In the genomic region with DNA sequence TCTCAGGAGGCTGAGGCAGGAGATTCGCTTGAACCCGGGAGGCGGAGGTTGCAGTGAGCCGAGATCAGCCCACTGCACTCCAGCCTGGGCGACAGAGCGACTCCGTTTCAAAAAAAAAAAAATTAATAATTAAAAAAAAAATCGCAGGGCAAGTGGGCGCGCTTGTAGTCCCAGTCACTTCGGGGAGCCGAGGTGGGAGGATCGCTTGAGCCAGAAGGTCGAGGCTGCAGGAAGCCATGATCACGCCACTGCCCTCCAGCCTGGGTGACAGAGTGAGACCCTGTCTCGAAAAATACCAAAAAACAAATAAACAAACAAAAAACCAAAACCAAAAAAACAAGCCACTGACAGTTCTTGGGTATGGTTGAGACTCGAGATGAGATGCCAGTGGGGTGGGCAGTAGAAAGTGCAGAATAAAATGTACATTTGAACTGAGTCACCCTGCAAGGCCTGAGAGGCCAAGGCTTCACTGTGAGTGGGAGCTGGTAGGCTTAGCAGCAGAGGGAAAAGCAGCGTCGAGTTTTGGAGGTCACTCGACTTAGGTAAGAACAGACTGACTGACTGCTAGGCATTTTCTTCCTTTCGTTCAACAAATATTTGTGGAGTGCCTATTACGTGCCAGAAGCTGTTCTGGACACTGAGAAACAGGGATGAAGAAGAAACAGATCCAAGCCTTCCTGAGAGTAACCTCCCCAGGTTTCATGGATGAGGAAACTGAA, we compare ENCODE assay signal across 8 cellular contexts. TPM values are rescaled to one million over a fixed set of nuclear protein-coding genes. Genes with fewer than 3 reads are reported as not detected.
A peak's percentile ranks its signal among the peaks of the same experiment; 100 is the strongest.
DNase-seq lines count a peak whose midpoint lies in the region; ATAC-seq, FAIRE-seq and TF ChIP-seq lines count a peak whose summit lies in the region.

No MANE protein-coding gene starts in this region.

- intact Hi-C loops in activated CD4-positive, alpha-beta T cell treated with anti-CD3 and anti-CD28 coated beads, Interleukin-2, amount 10 ng/mL, durations not matched to agents 24 days and 14 days (cut with micrococcal nuclease) = loop anchor here (1.0 to 10.0 kb wide), 5 partner anchors 9 to 1119 kb away; partner anchors contain the start of genes E2F8, GTF2H1, HPS5 and NUCB2
- intact Hi-C loops in endothelial cell of umbilical vein (cut with micrococcal nuclease) = loop anchor here (1.0 to 10.0 kb wide), 5 partner anchors 9 to 1321 kb away; partner anchors contain the start of genes NAV2 and NCR3LG1
- intact Hi-C loops in pancreas (cut with DNase I) = no loop called here

- H3K9me3 ChIP-seq in SJCRH30 (replicated peaks) (no peaks in the 10 kb centered on the region), endothelial cell of umbilical vein (replicated peaks; ENCODE audit: control insufficient read depth, insufficient read depth, low read length) (no peaks in the 10 kb centered on the region), pancreas (no peaks in the 10 kb centered on the region)

- TF ChIP-seq CTCF in endothelial cell of umbilical vein (IDR thresholded peaks at IDR 0.05; ENCODE audit: extremely low read depth in 1 of 2, insufficient read depth in 1 of 2, low read depth in 1 of 2, low read length in 2 of 2) (no peak), pancreas (IDR thresholded peaks at IDR 0.05) (no peak)

- peak overlapping the region; percentile 59 for H3K9ac ChIP-seq in endothelial cell of umbilical vein (replicated peaks; ENCODE audit: extremely low read depth, insufficient read depth, low read length)

- H3K4me3 ChIP-seq in SJCRH30 = peak overlapping the region; percentile 89
- H3K4me3 ChIP-seq in endothelial cell of umbilical vein (replicated peaks in 1 of 3; ENCODE audit: insufficient read depth in 1 of 3, low read depth in 1 of 3, low read length in 3 of 3) = peak overlapping the region in 2 of 3 experiments; percentile 20 to 65
- peak overlapping the region; percentile 45 to 82 (median 70) for H3K4me3 ChIP-seq in pancreas

- DNase-seq in activated CD4-positive, alpha-beta T cell treated with anti-CD3 and anti-CD28 coated beads, Interleukin-2, amount 10 ng/mL, durations not matched to agents 24 days and 14 days = no peak
- no peak for DNase-seq in activated CD4-positive, alpha-beta T cell treated with anti-CD3 and anti-CD28 coated beads, Interleukin-2, amount 50 U/mL, for 1 hour
- DNase-seq in SJCRH30 = no peak
- DNase-seq in endothelial cell of umbilical vein (ENCODE audit: low read depth, low spot score) = no peak
- peak in 2 of 6 donors; percentile 31 to 37 for DNase-seq in pancreas
- DNase-seq in activated gamma-delta T cell treated with Interleukin-2 at 50 U/mL for 16 hours = no peak
- no peak for DNase-seq in DMS53 treated with DMSO at 0.1 percent for 48 hours (lab: John Stamatoyannopoulos, UW; ENCODE audit: unreplicated experiment)

- H3K4me3 Mint-ChIP-seq in activated CD4-positive, alpha-beta T cell treated with anti-CD3 and anti-CD28 coated beads, Interleukin-2, amount 10 ng/mL, durations not matched to agents 24 days and 14 days = peak overlapping the region; percentile 97

- peak overlapping the region; percentile 98 for H3K27ac Mint-ChIP-seq in activated CD4-positive, alpha-beta T cell treated with anti-CD3 and anti-CD28 coated beads, Interleukin-2, amount 10 ng/mL, durations not matched to agents 24 days and 14 days

- H3K9me3 Mint-ChIP-seq in activated CD4-positive, alpha-beta T cell treated with anti-CD3 and anti-CD28 coated beads, Interleukin-2, amount 10 ng/mL, durations not matched to agents 24 days and 14 days = no peaks in the 10 kb centered on the region

- peak overlapping the region; percentile 85 for H2AFZ ChIP-seq in endothelial cell of umbilical vein (ENCODE audit: low read depth, low read length)

- H3K4me2 ChIP-seq in endothelial cell of umbilical vein (ENCODE audit: insufficient read depth, low read length) = peak overlapping the region; percentile 62

- CTCF ChIA-PET in endothelial cell of umbilical vein (lab: Charles Lee) = interaction anchor here (1.0 to 3.8 kb wide), 6 partner anchors 10 to 150 kb away, joined by 3 to 27 read pairs (median 6); partner anchors contain the start of genes GTF2H1 and HPS5

- H3K27ac ChIP-seq in SJCRH30 (peak overlapping the region; percentile 87), endothelial cell of umbilical vein (ENCODE audit: insufficient read depth, low read depth, low read length) (peak overlapping the region; percentile 67), pancreas (peak overlapping the region; percentile 70 to 96 (median 88))

- H3K4me1 ChIP-seq in SJCRH30 (peaks cover 5% of the 10 kb centered on the region; the same call in 1 of the 2 replicates), endothelial cell of umbilical vein (ENCODE audit: control insufficient read depth, extremely low read depth, insufficient read depth, low read length) (peaks cover 18% of the 10 kb centered on the region), pancreas (peaks cover 0 to 18% (median 0%) of the 10 kb centered on the region in 3 donors)

- dilution Hi-C loops in endothelial cell of umbilical vein (cut with MboI; ENCODE audit: extremely low pct_ligation_motif_present, low sequenced_read_pairs) = no loop called here

- ATAC-seq in pancreas = peak; percentile 1 to 4 (median 2)
- ATAC-seq in GM21786 (IDR thresholded peaks at IDR 0.05; ENCODE audit: unreplicated experiment) = no peak

- peaks cover 41% of the 10 kb centered on the region for H3K36me3 Mint-ChIP-seq in activated CD4-positive, alpha-beta T cell treated with anti-CD3 and anti-CD28 coated beads, Interleukin-2, amount 10 ng/mL, durations not matched to agents 24 days and 14 days (ENCODE audit: low read depth)

- TF ChIP-seq POLR2A in endothelial cell of umbilical vein (IDR thresholded peaks at IDR 0.05; ENCODE audit: low read depth, low read length) = no peak

- peaks cover 34% of the 10 kb centered on the region for H3K79me2 ChIP-seq in endothelial cell of umbilical vein (ENCODE audit: control insufficient read depth, insufficient read depth, low read length)

- 77 to 78% methylated on average over 22 of the region's 22 CpGs for WGBS in pancreas, 2 donors

- BruUV-seq in endothelial cell of umbilical vein (replicated peaks; lab: Mats Ljungman, UMichigan) = TSS peak; percentile 85

- no peaks in the 10 kb centered on the region for H4K20me1 ChIP-seq in endothelial cell of umbilical vein (replicated peaks; ENCODE audit: control insufficient read depth, extremely low read depth, insufficient read depth, low read length)

- peaks cover 22% of the 10 kb centered on the region for H3K36me3 ChIP-seq in SJCRH30
- peaks cover 2 to 5% of the 10 kb centered on the region in 2 experiments for H3K36me3 ChIP-seq in endothelial cell of umbilical vein (ENCODE audit: control insufficient read depth in 2 of 2, extremely low read depth in 1 of 2, insufficient read depth in 2 of 2, low read length in 2 of 2)
- peaks cover 0 to 17% (median 9%) of the 10 kb centered on the region in 3 donors for H3K36me3 ChIP-seq in pancreas

- H3K27me3 ChIP-seq in SJCRH30 = no peaks in the 10 kb centered on the region
- no peaks in the 10 kb centered on the region for H3K27me3 ChIP-seq in endothelial cell of umbilical vein (ENCODE audit: control insufficient read depth in 2 of 2, insufficient read depth in 2 of 2, low read length in 2 of 2)
- H3K27me3 ChIP-seq in pancreas = no peaks in the 10 kb centered on the region

- no peaks in the 10 kb centered on the region for H3K27me3 Mint-ChIP-seq in activated CD4-positive, alpha-beta T cell treated with anti-CD3 and anti-CD28 coated beads, Interleukin-2, amount 10 ng/mL, durations not matched to agents 24 days and 14 days

- POLR2A ChIA-PET in endothelial cell of umbilical vein (lab: Charles Lee) = interaction anchor here (0.6 to 2.5 kb wide), 7 partner anchors 10 to 1318 kb away, joined by 3 to 31 read pairs (median 11); partner anchors contain the start of genes HPS5, LDHC, NAV2 and TSG101

- H3K4me1 Mint-ChIP-seq in activated CD4-positive, alpha-beta T cell treated with anti-CD3 and anti-CD28 coated beads, Interleukin-2, amount 10 ng/mL, durations not matched to agents 24 days and 14 days = peaks cover 46% of the 10 kb centered on the region

- H3K9me1 ChIP-seq in endothelial cell of umbilical vein (replicated peaks; ENCODE audit: control insufficient read depth, extremely low read depth, insufficient read depth, low read length) = no peaks in the 10 kb centered on the region

- FAIRE-seq in endothelial cell of umbilical vein (lab: Jason Lieb, UNC) (no peak), pancreas (lab: Jason Lieb, UNC) (no peak)

TF ChIP-seq in endothelial cell of umbilical vein, 7 proteins besides CTCF, POLR2A, EP300 and RAD21 (continues in another document):
- no peak for TF ChIP-seq POLR2AphosphoS5 (IDR thresholded peaks at IDR 0.05; ENCODE audit: insufficient read depth, low read depth, low read length)

RNA-seq across cellular contexts. Expression of gene LDHA, which starts 0.6 kb away (rescaled TPM):
- total RNA-seq in activated CD4-positive, alpha-beta T cell treated with anti-CD3 and anti-CD28 coated beads, Interleukin-2, amount 10 ng/mL, durations not matched to agents 24 days and 14 days = 1,753 and 1,772 TPM in 2 replicates
- 1,245 and 1,269 TPM in 2 replicates for total RNA-seq in SJCRH30 (2014; rRNA removed; shearing (Covaris generic))
- total RNA-seq in endothelial cell of umbilical vein (477 and 537 TPM in 2 replicates), pancreas (100 to 1,000 TPM in 3 of 6 donors, 10 to 100 TPM in 3; 66.2 to 223 (median 116) TPM)
- polyA plus RNA-seq in endothelial cell of umbilical vein (201 and 265 TPM in 2 replicates), pancreas (100 to 1,000 TPM in 1 of 2 donors, 10 to 100 TPM in 1; 75.8 to 100 TPM)
- polyA plus RNA-seq in endothelial cell of umbilical vein (2011; cell fraction: cytosol; rRNA removed) = 327 and 402 TPM in 2 replicates
- 159 and 250 TPM in 2 replicates for polyA plus RNA-seq in endothelial cell of umbilical vein (2011; cell fraction: nucleus; rRNA removed)
- polyA plus RNA-seq in endothelial cell of umbilical vein (2012) = 706 and 1,147 TPM in 2 replicates
- 357 and 447 TPM in 2 replicates for polyA minus RNA-seq in endothelial cell of umbilical vein
- polyA minus RNA-seq in endothelial cell of umbilical vein (2011; cell fraction: cytosol; rRNA and poly(A)+ RNA removed) = 738 TPM
- 81.0 and 105 TPM in 2 replicates for polyA minus RNA-seq in endothelial cell of umbilical vein (2011; cell fraction: nucleus; rRNA and poly(A)+ RNA removed)

RNA-seq across cellular contexts. Expression of gene LDHC, which starts 18.4 kb away (rescaled TPM):
- 0.64 TPM in 1 of 2 replicates, not detected in the other for total RNA-seq in activated CD4-positive, alpha-beta T cell treated with anti-CD3 and anti-CD28 coated beads, Interleukin-2, amount 10 ng/mL, durations not matched to agents 24 days and 14 days
- total RNA-seq in SJCRH30 (2014; rRNA removed; shearing (Covaris generic)) = not detected in 2 replicates
- total RNA-seq in endothelial cell of umbilical vein = not detected in 2 replicates
- not detected in 2 replicates for polyA plus RNA-seq in endothelial cell of umbilical vein
- not detected in 2 replicates for polyA plus RNA-seq in endothelial cell of umbilical vein (2011; cell fraction: cytosol; rRNA removed)
- not detected in 2 replicates for polyA plus RNA-seq in endothelial cell of umbilical vein (2011; cell fraction: nucleus; rRNA removed)
- polyA plus RNA-seq in endothelial cell of umbilical vein (2012) = not detected in 2 replicates
- polyA minus RNA-seq in endothelial cell of umbilical vein = not detected in 2 replicates
- not detected for polyA minus RNA-seq in endothelial cell of umbilical vein (2011; cell fraction: cytosol; rRNA and poly(A)+ RNA removed)
- polyA minus RNA-seq in endothelial cell of umbilical vein (2011; cell fraction: nucleus; rRNA and poly(A)+ RNA removed) = not detected in 2 replicates
- total RNA-seq in pancreas = under 1 TPM in 2 of 6 donors, not detected in 4; 0.47 to 0.86 TPM
- 1 to 10 TPM in 1 of 2 donors, under 1 TPM in 1; 0.38 to 1.3 TPM for polyA plus RNA-seq in pancreas

Comparison
In these comparisons a context has a peak if more than half of its experiments do, and no peak if none do; other contexts are left out.
1. intact Hi-C loops: an anchor here in activated CD4-positive, alpha-beta T cell treated with anti-CD3 and anti-CD28 coated beads, Interleukin-2, amount 10 ng/mL, durations not matched to agents 24 days and 14 days (1.0 to 10.0 kb wide) and endothelial cell of umbilical vein (1.0 to 10.0 kb wide); none called in pancreas.